Comparison of ENCODE assay signal across 11 cellular contexts in the genomic region with DNA sequence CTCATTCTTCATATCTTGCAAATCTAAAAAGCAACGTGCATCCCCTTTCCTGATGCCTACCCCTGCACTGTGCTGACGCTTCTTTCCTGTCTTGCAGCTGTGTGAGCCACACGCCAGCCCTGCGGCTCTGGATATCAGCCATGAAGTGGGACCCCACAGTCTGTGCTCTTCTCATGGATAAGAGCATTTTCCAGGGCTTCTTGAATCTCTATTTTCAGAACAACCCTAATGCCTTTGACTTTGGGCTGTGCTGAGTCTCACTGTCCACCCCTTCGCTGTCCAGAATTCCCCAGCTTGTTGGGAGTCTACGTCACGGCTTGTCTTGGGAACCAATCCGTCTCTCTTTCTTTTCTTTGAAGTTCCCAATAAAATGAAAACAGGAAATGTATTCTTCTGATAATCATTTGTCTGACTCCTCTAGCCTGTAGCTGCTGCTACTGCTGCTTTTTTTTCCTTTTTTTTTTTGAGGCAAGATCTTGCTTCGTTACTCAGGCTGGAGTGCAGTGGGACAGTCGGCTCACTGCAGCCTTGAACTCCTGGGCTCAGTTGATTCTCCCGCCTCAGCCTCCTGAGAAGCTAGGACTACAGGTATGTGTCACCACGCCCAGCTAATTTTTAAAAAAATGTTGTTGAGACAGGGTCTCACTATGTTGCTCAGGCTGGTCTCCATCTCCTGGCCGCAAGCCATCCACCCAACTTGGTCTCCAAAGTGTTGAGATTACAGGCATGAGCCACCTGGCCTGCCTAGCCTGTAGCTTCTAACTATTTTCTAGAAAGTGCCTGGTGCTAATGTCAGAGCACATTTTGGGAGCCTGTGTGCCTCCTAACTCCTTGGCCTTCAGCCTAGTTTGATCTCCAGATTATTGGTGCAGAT. TPM values are rescaled to one million over a fixed set of nuclear protein-coding genes. Genes with fewer than 3 reads are reported as not detected.
DNase-seq lines count a peak whose midpoint lies in the region; ATAC-seq and TF ChIP-seq lines count a peak whose summit lies in the region.
"Had no signal": no experiment of that assay in that cellular context is flagged by ENCODE, and none has a peak within 500 bp of the region (broad histone marks: within the 10 kb centered on the region; RNA-seq: fewer than 3 reads in every experiment).

No MANE protein-coding gene starts in this region.

- no peak overlapping the region for H3K9ac ChIP-seq in parathyroid adenoma
- H3K9ac ChIP-seq: KMS-11 had no signal

- H3K4me3 ChIP-seq in AG04450 (ENCODE audit: low read depth, low read length) (peak overlapping the region; percentile 41), gastroesophageal sphincter (no peak overlapping the region), parathyroid adenoma (ENCODE audit: low read depth, low read length) (no peak overlapping the region)

- no peak for TF ChIP-seq EP300 in gastroesophageal sphincter (IDR thresholded peaks at IDR 0.05)

- TF ChIP-seq POLR2A in gastroesophageal sphincter (IDR thresholded peaks at IDR 0.05), result no peak

- no peaks in the 10 kb centered on the region for H3K79me2 ChIP-seq in parathyroid adenoma

- ATAC-seq in gastroesophageal sphincter, result no peak
- no peak for ATAC-seq in HG03045 (IDR thresholded peaks at IDR 0.05; ENCODE audit: unreplicated experiment)
- no peak for ATAC-seq in GM21723 (IDR thresholded peaks at IDR 0.05; ENCODE audit: unreplicated experiment)

- H3K9me3 ChIP-seq in AG04450 (ENCODE audit: control insufficient read depth, insufficient read depth, low read length), result peaks cover 5% of the 10 kb centered on the region; the same call in 1 of the 2 replicates
- H3K9me3 ChIP-seq in gastroesophageal sphincter, result no peaks in the 10 kb centered on the region
- no peaks in the 10 kb centered on the region for H3K9me3 ChIP-seq in parathyroid adenoma (ENCODE audit: control insufficient read depth, low read length)

- no peak overlapping the region for H2AFZ ChIP-seq in parathyroid adenoma

- CTCF ChIA-PET in AG04450 (lab: Charles Lee), result interaction anchor here (0.9 to 3.4 kb wide), 13 partner anchors 7 to 54 kb away, joined by 3 to 50 read pairs (median 6); partner anchors contain the start of genes CFAP58 and ITPRIP

- TF ChIP-seq CTCF in AG04450 (IDR thresholded peaks at IDR 0.05; ENCODE audit: low read depth, low read length) (no peak), VCaP (conservative IDR thresholded peaks at IDR 0.05) (no peak), gastroesophageal sphincter (IDR thresholded peaks at IDR 0.05) (no peak), parathyroid adenoma (IDR thresholded peaks at IDR 0.05) (no peak)

- POLR2A ChIA-PET in AG04450 (lab: Yijun Ruan, JAX), result interaction anchor here (0.7 to 1.0 kb wide), 4 partner anchors 35 to 45 kb away, joined by 3 to 6 read pairs (median 4); partner anchors contain the start of genes GSTO1 and ITPRIP

- peak overlapping the region; percentile 12 for H3K4me2 ChIP-seq in parathyroid adenoma (ENCODE audit: low read length)
- H3K4me2 ChIP-seq: KMS-11 had no signal

- H3K4me1 ChIP-seq in gastroesophageal sphincter, result peaks cover 3 to 79% (median 28%) of the 10 kb centered on the region in 3 donors
- H3K4me1 ChIP-seq in parathyroid adenoma, result peaks cover 9% of the 10 kb centered on the region

- DNase-seq in AG04450 (ENCODE audit: low read depth, low spot score), result no peak
- no peak for DNase-seq in NCI-H1092 (lab: John Stamatoyannopoulos, UW)
- DNase-seq in CD1c-positive myeloid dendritic cell (ENCODE audit: extremely low spot score), result no peak
- DNase-seq: stimulated activated CD8-positive, alpha-beta memory T cell treated with anti-CD3 and anti-CD28 coated beads, Interleukin-4, amount 100 ng/mL, for 48 hours had no signal

- H3K27me3 ChIP-seq in AG04450 (ENCODE audit: control insufficient read depth, insufficient read depth, low read length), result no peaks in the 10 kb centered on the region
- H3K27me3 ChIP-seq in gastroesophageal sphincter, result no peaks in the 10 kb centered on the region
- H3K27me3 ChIP-seq in parathyroid adenoma (ENCODE audit: control insufficient read depth, insufficient read depth, low read length), result no peaks in the 10 kb centered on the region

- H3K36me3 ChIP-seq in gastroesophageal sphincter, result no peaks in the 10 kb centered on the region
- no peaks in the 10 kb centered on the region for H3K36me3 ChIP-seq in parathyroid adenoma (ENCODE audit: control insufficient read depth, insufficient read depth, low read length)

- H3K27ac ChIP-seq in AG04450 (ENCODE audit: low read depth, low read length) (peak overlapping the region; percentile 100), VCaP (peak overlapping the region; percentile 80), gastroesophageal sphincter (peak overlapping the region; percentile 89 to 98 (median 92)), parathyroid adenoma (peak overlapping the region; percentile 53)
- H3K27ac ChIP-seq: C4-2B, KMS-11 had no signal

- WGBS in gastroesophageal sphincter (ENCODE audit: low coverage in 1 of 2), 2 donors, result 43 to 51% methylated on average over 6 to 13 of the region's 13 CpGs

RNA-seq across cellular contexts. Expression of gene GSTO2, which starts 30.3 kb away (rescaled TPM):
- 1.7 TPM in 2 replicates for polyA plus RNA-seq in AG04450 (2011; rRNA removed)
- polyA minus RNA-seq in AG04450 (2011; rRNA and poly(A)+ RNA removed), result 0.97 and 1.2 TPM in 2 replicates
- total RNA-seq in gastroesophageal sphincter, result 1 to 10 TPM in 1 of 4 donors, under 1 TPM in 3; 0.15 to 1.3 (median 0.21) TPM

RNA-seq across cellular contexts. Expression of gene ITPRIP, which starts 39.0 kb away (rescaled TPM):
- 18.8 and 22.9 TPM in 2 replicates for polyA plus RNA-seq in AG04450 (2011; rRNA removed)
- 22.2 and 25.4 TPM in 2 replicates for polyA minus RNA-seq in AG04450 (2011; rRNA and poly(A)+ RNA removed)
- 10 to 100 TPM; 18.1 to 31.5 (median 22.8) TPM for total RNA-seq in gastroesophageal sphincter

RNA-seq across cellular contexts. Expression of gene GSTO1, which starts 44.6 kb away (rescaled TPM):
- 185 and 227 TPM in 2 replicates for polyA plus RNA-seq in AG04450 (2011; rRNA removed)
- polyA minus RNA-seq in AG04450 (2011; rRNA and poly(A)+ RNA removed), result 29.7 and 40.9 TPM in 2 replicates
- 100 to 1,000 TPM; 124 to 153 (median 149) TPM for total RNA-seq in gastroesophageal sphincter

RNA-seq across cellular contexts. Expression of gene CFAP58, which starts 54.4 kb away (rescaled TPM):
- 0.35 and 0.51 TPM in 2 replicates for polyA plus RNA-seq in AG04450 (2011; rRNA removed)
- polyA minus RNA-seq in AG04450 (2011; rRNA and poly(A)+ RNA removed), result 0.35 and 0.78 TPM in 2 replicates
- total RNA-seq in gastroesophageal sphincter, result 1 to 10 TPM in 3 of 4 donors, under 1 TPM in 1; 0.27 to 1.6 (median 1.3) TPM
